8 cellular contexts compared by ENCODE assay signal in the genomic region with DNA sequence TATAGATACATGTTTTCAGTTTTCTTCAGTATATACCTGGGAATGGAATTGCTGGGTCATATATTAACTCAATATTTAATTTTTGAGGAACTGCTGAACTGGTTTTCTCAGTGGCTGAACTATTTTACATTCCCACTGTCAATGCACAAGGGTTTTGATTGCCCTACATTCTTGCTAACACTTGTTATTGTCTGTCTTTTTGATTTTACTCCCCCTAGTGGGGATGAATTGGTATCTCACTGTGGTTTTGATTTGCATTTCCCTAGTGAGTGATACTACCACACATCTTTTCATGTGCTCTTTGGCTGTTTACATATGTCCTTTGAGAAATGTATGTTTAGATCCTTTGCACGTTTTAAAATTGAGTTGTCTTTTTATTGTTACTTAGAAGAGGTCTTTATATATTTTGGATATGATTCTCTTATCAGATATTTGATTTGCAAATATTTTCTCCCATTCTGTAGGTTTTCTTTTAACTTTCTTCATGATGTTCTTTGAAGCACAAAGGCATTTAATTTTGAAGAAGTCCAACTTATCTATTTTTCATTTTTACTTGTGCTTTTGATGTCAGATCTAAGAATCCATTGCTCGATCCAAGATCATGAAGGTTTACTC. TPM values are rescaled to one million over a fixed set of nuclear protein-coding genes. Genes with fewer than 3 reads are reported as not detected.
DNase-seq lines count a peak whose midpoint lies in the region; ATAC-seq and TF ChIP-seq lines count a peak whose summit lies in the region.

No MANE protein-coding gene starts in this region.

- DNase-seq in AG04450 (ENCODE audit: low read depth, low spot score) (peak; percentile 11), NAMALWA (ENCODE audit: low spot score) (peak; percentile 74), T-helper 17 cell (no peak), foreskin fibroblast (peak; percentile 32 to 71), NCI-H1930 (lab: John Stamatoyannopoulos, UW) (no peak), ecto neural progenitor cell (ENCODE audit: low spot score) (no peak)
- DNase-seq in stimulated activated naive B cell treated with anti-CD40 and anti-IgM and Interleukin-4, amounts not matched to agents 10 μg/mL and 1 μg/mL and 100 μg/mL, for 72 hours, result no peak

- H3K4me3 ChIP-seq in AG04450 (ENCODE audit: low read depth, low read length) (no peak overlapping the region), foreskin fibroblast (ENCODE audit: low read depth in 1 of 2, low read length in 2 of 2) (no peak overlapping the region)

- H3K9me3 ChIP-seq in AG04450 (ENCODE audit: control insufficient read depth, insufficient read depth, low read length), result peaks cover 4% of the 10 kb centered on the region; the same call in 1 of the 2 replicates
- no peaks in the 10 kb centered on the region for H3K9me3 ChIP-seq in T-helper 17 cell (ENCODE audit: control insufficient read depth, low read length, poor library complexity, severe bottlenecking)

- H3K4me3 Mint-ChIP-seq in T-helper 17 cell, result no peak overlapping the region
- H3K4me3 Mint-ChIP-seq in stimulated activated naive B cell treated with anti-CD40 and anti-IgM and Interleukin-4, amounts not matched to agents 10 μg/mL and 1 μg/mL and 100 μg/mL, for 72 hours, result no peak overlapping the region

- H3K4me1 Mint-ChIP-seq in T-helper 17 cell, result peaks cover 4% of the 10 kb centered on the region
- H3K4me1 Mint-ChIP-seq in stimulated activated naive B cell treated with anti-CD40 and anti-IgM and Interleukin-4, amounts not matched to agents 10 μg/mL and 1 μg/mL and 100 μg/mL, for 72 hours, result peaks cover 0 to 3% of the 10 kb centered on the region in 2 donors

- H3K27me3 Mint-ChIP-seq in T-helper 17 cell, result no peaks in the 10 kb centered on the region
- H3K27me3 Mint-ChIP-seq in stimulated activated naive B cell treated with anti-CD40 and anti-IgM and Interleukin-4, amounts not matched to agents 10 μg/mL and 1 μg/mL and 100 μg/mL, for 72 hours, result no peaks in the 10 kb centered on the region

- no peaks in the 10 kb centered on the region for H3K9me3 Mint-ChIP-seq in stimulated activated naive B cell treated with anti-CD40 and anti-IgM and Interleukin-4, amounts not matched to agents 10 μg/mL and 1 μg/mL and 100 μg/mL, for 72 hours

- ATAC-seq in T-helper 17 cell, result peak; percentile 73
- peak; percentile 71 to 72 for ATAC-seq in stimulated activated naive B cell treated with anti-CD40 and anti-IgM and Interleukin-4, amounts not matched to agents 10 μg/mL and 1 μg/mL and 100 μg/mL, for 72 hours (replicated peaks)

- H3K27me3 ChIP-seq in AG04450 (ENCODE audit: control insufficient read depth, insufficient read depth, low read length), result no peaks in the 10 kb centered on the region

- no peaks in the 10 kb centered on the region for H3K36me3 Mint-ChIP-seq in T-helper 17 cell (ENCODE audit: low read depth)
- peaks cover 3 to 14% of the 10 kb centered on the region in 2 donors for H3K36me3 Mint-ChIP-seq in stimulated activated naive B cell treated with anti-CD40 and anti-IgM and Interleukin-4, amounts not matched to agents 10 μg/mL and 1 μg/mL and 100 μg/mL, for 72 hours

- CTCF ChIA-PET in AG04450 (lab: Charles Lee), result interaction anchor here (2.4 kb wide), 1 partner anchor 92 kb away, joined by 22 read pairs; no protein-coding TSS in a partner anchor

- POLR2A ChIA-PET in AG04450 (lab: Yijun Ruan, JAX), result no interaction called here

- no peak overlapping the region for H3K27ac ChIP-seq in AG04450 (ENCODE audit: low read depth, low read length)

- no peak overlapping the region for H3K27ac Mint-ChIP-seq in T-helper 17 cell
- no peak overlapping the region for H3K27ac Mint-ChIP-seq in stimulated activated naive B cell treated with anti-CD40 and anti-IgM and Interleukin-4, amounts not matched to agents 10 μg/mL and 1 μg/mL and 100 μg/mL, for 72 hours

- TF ChIP-seq CTCF in AG04450 (IDR thresholded peaks at IDR 0.05; ENCODE audit: low read depth, low read length), result peak; percentile 74
- peak; percentile 67 for TF ChIP-seq CTCF in GM12872 (IDR thresholded peaks at IDR 0.05; ENCODE audit: insufficient read depth, low read depth, low read length)
- TF ChIP-seq CTCF in foreskin fibroblast (IDR thresholded peaks at IDR 0.05; ENCODE audit: low read depth, low read length), result peak; percentile 53

RNA-seq across cellular contexts. Expression of gene ASB1, which starts 36.2 kb away (rescaled TPM):
- polyA plus RNA-seq in AG04450 (2011; rRNA removed), result 29.8 and 30.5 TPM in 2 replicates
- polyA minus RNA-seq in AG04450 (2011; rRNA and poly(A)+ RNA removed), result 25.0 and 35.0 TPM in 2 replicates
- 10 to 100 TPM; 11.9 to 14.3 TPM for total RNA-seq in T-helper 17 cell

Comparison
In these comparisons a context has a peak if more than half of its experiments do, and no peak if none do; other contexts are left out.
1. DNase-seq: peak in AG04450 (single experiment), NAMALWA (single experiment) and foreskin fibroblast (2 of 2); none in T-helper 17 cell (0 of 3), stimulated activated naive B cell treated with anti-CD40 and anti-IgM and Interleukin-4, amounts not matched to agents 10 μg/mL and 1 μg/mL and 100 μg/mL, for 72 hours (single experiment), NCI-H1930 (0 of 2) and ecto neural progenitor cell (single experiment).
2. Peak in every context shown above with its lines, with median percentiles within 50 percentile points of each other: CTCF ChIP-seq.